Comparison of ENCODE assay signal across 1 cellular context in genomic region chr4:44727471-44727870, GRCh38.
TF ChIP-seq lines count a peak whose summit lies in the region.

No MANE protein-coding gene starts in this region.

TF ChIP-seq in K562, 482 proteins besides CTCF, POLR2A, EP300 and RAD21:
- TF ChIP-seq KLF16 (IDR thresholded peaks at IDR 0.05) (no peak), NFIC (IDR thresholded peaks at IDR 0.05) (0 out of 2 replicates have a peak, but pooled peaks have one; percentile 21), ZNF121 (CRISPR knock-in tag; conservative IDR thresholded peaks at IDR 0.05) (peak; percentile 63; the same call in 1 of the 2 replicates), ZNF408 (CRISPR knock-in tag; IDR thresholded peaks at IDR 0.05; ENCODE audit: low read depth) (no peak), DNMT1 (IDR thresholded peaks at IDR 0.05) (no peak), RBM39 (optimal IDR thresholded peaks at IDR 0.05; ENCODE audit: low read depth, low read length) (no peak), SNRNP70 (optimal IDR thresholded peaks at IDR 0.05; ENCODE audit: low read depth, low read length) (no peak), SMARCE1 (IDR thresholded peaks at IDR 0.05) (no peak)
